Comparison of ENCODE assay signal across 12 cellular contexts in the genomic region with DNA sequence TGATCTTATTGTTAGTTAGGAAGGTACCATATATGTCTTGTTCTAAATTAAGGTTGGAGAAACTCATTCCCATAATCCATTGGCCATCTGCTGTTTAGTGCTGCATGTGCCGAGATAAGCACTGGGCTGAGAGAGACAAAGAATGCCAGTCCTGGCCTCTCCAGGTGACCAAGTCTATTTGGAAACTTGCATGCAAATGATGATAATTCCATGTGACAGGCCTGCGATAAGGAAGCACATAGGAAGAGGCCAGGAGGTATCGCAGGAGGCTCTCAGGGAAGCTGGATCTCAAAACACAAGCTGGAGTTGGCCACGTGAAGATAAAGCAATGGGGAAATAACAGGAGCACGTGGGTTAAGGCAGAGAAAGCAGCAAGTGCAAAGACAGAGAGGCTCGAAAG. TPM values are rescaled to one million over a fixed set of nuclear protein-coding genes. Genes with fewer than 3 reads are reported as not detected.
DNase-seq lines count a peak whose midpoint lies in the region; ATAC-seq and TF ChIP-seq lines count a peak whose summit lies in the region.
"Had no signal": no experiment of that assay in that cellular context is flagged by ENCODE, and none has a peak within 500 bp of the region (broad histone marks: within the 10 kb centered on the region; RNA-seq: fewer than 3 reads in every experiment).

No MANE protein-coding gene starts in this region.

- H3K36me3 Mint-ChIP-seq in CD4-positive, CD25-positive, alpha-beta regulatory T cell: no peaks in the 10 kb centered on the region
- H3K36me3 Mint-ChIP-seq in activated B cell treated with CpG ODN at 0.5 μM for 24 hours (ENCODE audit: low read depth): no peaks in the 10 kb centered on the region
- no peaks in the 10 kb centered on the region for H3K36me3 Mint-ChIP-seq in memory B cell
- H3K36me3 Mint-ChIP-seq: activated naive CD4-positive, alpha-beta T cell treated with anti-CD3 and anti-CD28 coated beads, Interleukin-2, amount 50 U/mL, for 72 hours had no signal

- no peak for DNase-seq in CD4-positive, CD25-positive, alpha-beta regulatory T cell
- no peak for DNase-seq in activated B cell treated with CpG ODN at 0.5 μM for 24 hours
- DNase-seq in memory B cell (ENCODE audit: low spot score in 2 of 2): no peak
- DNase-seq in Ammon's horn (ENCODE audit: low spot score): no peak
- DNase-seq in medulla oblongata (ENCODE audit: extremely low spot score): no peak
- DNase-seq: NCI-H1417 treated with DMSO at 0.1 percent for 48 hours had no signal

- H3K36me3 ChIP-seq in CD4-positive, CD25-positive, alpha-beta regulatory T cell (ENCODE audit: control insufficient read depth, insufficient read depth, low read length): no peaks in the 10 kb centered on the region
- H3K36me3 ChIP-seq: brain microvascular endothelial cell, vagina had no signal

- no peak for TF ChIP-seq CTCF in activated B cell treated with CpG ODN at 0.5 μM for 24 hours (IDR thresholded peaks at IDR 0.05)

- no peak for ATAC-seq in CD4-positive, CD25-positive, alpha-beta regulatory T cell (ENCODE audit: low read depth in 2 of 2)
- ATAC-seq in HG03439 (IDR thresholded peaks at IDR 0.05; ENCODE audit: unreplicated experiment) (peak; percentile 9), activated B cell treated with CpG ODN at 0.5 μM for 24 hours (ENCODE audit: low read depth) (no peak), memory B cell (ENCODE audit: low read depth) (no peak), GM21786 (IDR thresholded peaks at IDR 0.05; ENCODE audit: unreplicated experiment) (no peak), HG03342 (IDR thresholded peaks at IDR 0.05; ENCODE audit: unreplicated experiment) (no peak)

- peaks cover 13 to 57% (median 34%) of the 10 kb centered on the region in 4 donors for H3K4me1 Mint-ChIP-seq in CD4-positive, CD25-positive, alpha-beta regulatory T cell
- peaks cover 43% of the 10 kb centered on the region for H3K4me1 Mint-ChIP-seq in activated B cell treated with CpG ODN at 0.5 μM for 24 hours
- peaks cover 19% of the 10 kb centered on the region for H3K4me1 Mint-ChIP-seq in memory B cell

- H3K27me3 Mint-ChIP-seq in CD4-positive, CD25-positive, alpha-beta regulatory T cell: peaks cover 5% of the 10 kb centered on the region
- H3K27me3 Mint-ChIP-seq in activated B cell treated with CpG ODN at 0.5 μM for 24 hours: no peaks in the 10 kb centered on the region
- H3K27me3 Mint-ChIP-seq in memory B cell: no peaks in the 10 kb centered on the region

- H3K4me3 Mint-ChIP-seq in CD4-positive, CD25-positive, alpha-beta regulatory T cell: peak overlapping the region in 3 of 4 donors; percentile 60 to 85 (median 84)
- H3K4me3 Mint-ChIP-seq in activated B cell treated with CpG ODN at 0.5 μM for 24 hours: no peak overlapping the region
- H3K4me3 Mint-ChIP-seq in memory B cell: no peak overlapping the region

- CTCF ChIA-PET in activated B cell treated with CpG ODN at 0.5 μM for 24 hours (lab: Charles Lee): interaction anchor here (0.6 to 7.2 kb wide), 18 partner anchors 10 to 482 kb away, joined by 3 to 66 read pairs (median 6); no protein-coding TSS in a partner anchor

- H3K4me1 ChIP-seq in CD4-positive, CD25-positive, alpha-beta regulatory T cell (ENCODE audit: control insufficient read depth, insufficient read depth, low read length, poor library complexity, severe bottlenecking): peaks cover 31% of the 10 kb centered on the region

- H3K27me3 ChIP-seq in CD4-positive, CD25-positive, alpha-beta regulatory T cell (ENCODE audit: control insufficient read depth, insufficient read depth, low read length): no peaks in the 10 kb centered on the region
- H3K27me3 ChIP-seq: brain microvascular endothelial cell, vagina had no signal

- POLR2A ChIA-PET in activated B cell treated with CpG ODN at 0.5 μM for 24 hours (lab: Charles Lee): interaction anchor here (0.5 to 16.1 kb wide), 6 partner anchors 23 to 395 kb away, joined by 3 to 297 read pairs (median 4); no protein-coding TSS in a partner anchor

- H3K9me3 Mint-ChIP-seq in CD4-positive, CD25-positive, alpha-beta regulatory T cell: peaks cover 0 to 1% (median 0%) of the 10 kb centered on the region in 7 donors
- H3K9me3 Mint-ChIP-seq in activated B cell treated with CpG ODN at 0.5 μM for 24 hours (no peaks in the 10 kb centered on the region), memory B cell (no peaks in the 10 kb centered on the region)
- H3K9me3 Mint-ChIP-seq: activated naive CD4-positive, alpha-beta T cell treated with anti-CD3 and anti-CD28 coated beads, Interleukin-2, amount 50 U/mL, for 72 hours had no signal

- intact Hi-C loops in activated B cell treated with CpG ODN at 0.5 μM for 24 hours (cut with micrococcal nuclease): loop anchor here (1.0 to 5.0 kb wide), 11 partner anchors 23 to 479 kb away; partner anchors contain the start of genes ATOSA and MYO5A

- no peaks in the 10 kb centered on the region for H3K9me3 ChIP-seq in CD4-positive, CD25-positive, alpha-beta regulatory T cell (ENCODE audit: control insufficient read depth in 2 of 2, low read length in 2 of 2)
- H3K9me3 ChIP-seq: vagina had no signal

- peak overlapping the region; percentile 81 for H3K4me3 ChIP-seq in CD4-positive, CD25-positive, alpha-beta regulatory T cell (ENCODE audit: low read depth, low read length)
- H3K4me3 ChIP-seq: vagina had no signal

- no peak overlapping the region for H3K27ac ChIP-seq in CD4-positive, CD25-positive, alpha-beta regulatory T cell (ENCODE audit: insufficient read depth, low read length, poor library complexity, severe bottlenecking)
- H3K27ac ChIP-seq: vagina had no signal

- H3K27ac Mint-ChIP-seq in CD4-positive, CD25-positive, alpha-beta regulatory T cell: peak overlapping the region; percentile 71 to 87 (median 81)
- peak overlapping the region; percentile 68 for H3K27ac Mint-ChIP-seq in activated B cell treated with CpG ODN at 0.5 μM for 24 hours
- H3K27ac Mint-ChIP-seq in memory B cell: peak overlapping the region; percentile 60

RNA-seq across cellular contexts. Expression of gene MYO5C, which starts 39.7 kb away (rescaled TPM):
- 4.1 TPM for total RNA-seq in CD4-positive, CD25-positive, alpha-beta regulatory T cell
- 1 to 10 TPM in 3 of 4 donors, under 1 TPM in 1; 0.60 to 1.9 (median 1.4) TPM for polyA plus RNA-seq in CD4-positive, CD25-positive, alpha-beta regulatory T cell
- total RNA-seq in activated B cell treated with CpG ODN at 0.5 μM for 24 hours: 2.4 and 3.3 TPM in 2 replicates

Comparison
In these comparisons a context has a peak if more than half of its experiments do, and no peak if none do; other contexts are left out.
1. H3K4me3 Mint-ChIP-seq: peak in CD4-positive, CD25-positive, alpha-beta regulatory T cell (3 of 4); none in activated B cell treated with CpG ODN at 0.5 μM for 24 hours (single experiment) and memory B cell (single experiment).
2. Peak in every context shown above with its lines, with median percentiles within 50 percentile points of each other: H3K27ac Mint-ChIP-seq.